8 cellular contexts compared by ENCODE assay signal in genomic region chr19:12052057-12052570, GRCh38. TPM values are rescaled to one million over a fixed set of nuclear protein-coding genes. Genes with fewer than 3 reads are reported as not detected.
DNase-seq lines count a peak whose midpoint lies in the region; ATAC-seq, FAIRE-seq and TF ChIP-seq lines count a peak whose summit lies in the region.

No MANE protein-coding gene starts in this region.

- WGBS in endodermal cell (ENCODE audit: insufficient coverage in 1 of 2, insufficient read length in 1 of 2), 2 experiments = 1 to 3% methylated on average over 12 to 21 of the region's 21 CpGs
- 0 to 1% methylated on average over 21 of the region's 21 CpGs for WGBS in pancreas, 2 donors

- TF ChIP-seq CTCF in endodermal cell (conservative IDR thresholded peaks at IDR 0.05) = no peak
- no peak for TF ChIP-seq CTCF in pancreas (IDR thresholded peaks at IDR 0.05)

- peak overlapping the region; percentile 87 for H3K4me3 ChIP-seq in endodermal cell (ENCODE audit: low read length)
- peak overlapping the region; percentile 54 to 69 (median 60) for H3K4me3 ChIP-seq in pancreas

- H3K9me3 ChIP-seq in endodermal cell (ENCODE audit: control insufficient read depth, low read length) (peaks cover 17% of the 10 kb centered on the region), pancreas (no peaks in the 10 kb centered on the region)

- H3K27me3 Mint-ChIP-seq in activated naive CD4-positive, alpha-beta T cell treated with anti-CD3 and anti-CD28 coated beads, Interleukin-2, amount 50 U/mL, for 24 hours = peaks cover 3% of the 10 kb centered on the region
- H3K27me3 Mint-ChIP-seq in endodermal cell (ENCODE audit: insufficient read depth) = peaks cover 27% of the 10 kb centered on the region

- peaks cover 13% of the 10 kb centered on the region for H3K4me1 Mint-ChIP-seq in activated naive CD4-positive, alpha-beta T cell treated with anti-CD3 and anti-CD28 coated beads, Interleukin-2, amount 50 U/mL, for 24 hours
- H3K4me1 Mint-ChIP-seq in endodermal cell = peaks cover 3% of the 10 kb centered on the region

- FAIRE-seq in pancreas (lab: Jason Lieb, UNC) = no peak

- H3K9ac ChIP-seq in endodermal cell (ENCODE audit: extremely low read depth, low read length, poor library complexity, severe bottlenecking) = peak overlapping the region; percentile 53

- intact Hi-C loops in pancreas (cut with DNase I) = no loop called here

- H3K27me3 ChIP-seq in endodermal cell (ENCODE audit: control insufficient read depth, insufficient read depth, low read length, poor library complexity, severe bottlenecking) (no peaks in the 10 kb centered on the region), pancreas (no peaks in the 10 kb centered on the region)

- H3K36me3 Mint-ChIP-seq in activated naive CD4-positive, alpha-beta T cell treated with anti-CD3 and anti-CD28 coated beads, Interleukin-2, amount 50 U/mL, for 24 hours = peaks cover 2% of the 10 kb centered on the region
- peaks cover 15% of the 10 kb centered on the region for H3K36me3 Mint-ChIP-seq in endodermal cell (ENCODE audit: low read depth)

- no peaks in the 10 kb centered on the region for H3K4me1 ChIP-seq in endodermal cell (ENCODE audit: control insufficient read depth, insufficient read depth, low read length)
- peaks cover 0 to 4% (median 4%) of the 10 kb centered on the region in 3 donors for H3K4me1 ChIP-seq in pancreas

- H3K27ac ChIP-seq in endodermal cell (ENCODE audit: low read depth, low read length) = no peak overlapping the region
- H3K27ac ChIP-seq in pancreas = peak overlapping the region; percentile 65 to 83 (median 81)

- no peaks in the 10 kb centered on the region for H3K9me3 Mint-ChIP-seq in activated naive CD4-positive, alpha-beta T cell treated with anti-CD3 and anti-CD28 coated beads, Interleukin-2, amount 50 U/mL, for 24 hours
- H3K9me3 Mint-ChIP-seq in endodermal cell = peaks cover 52% of the 10 kb centered on the region

- peak overlapping the region; percentile 89 for H3K4me3 Mint-ChIP-seq in activated naive CD4-positive, alpha-beta T cell treated with anti-CD3 and anti-CD28 coated beads, Interleukin-2, amount 50 U/mL, for 24 hours
- H3K4me3 Mint-ChIP-seq in endodermal cell = peak overlapping the region; percentile 74

- H3K36me3 ChIP-seq in endodermal cell (ENCODE audit: control insufficient read depth, insufficient read depth, low read length) (no peaks in the 10 kb centered on the region), pancreas (no peaks in the 10 kb centered on the region)

- H3K27ac Mint-ChIP-seq in activated naive CD4-positive, alpha-beta T cell treated with anti-CD3 and anti-CD28 coated beads, Interleukin-2, amount 50 U/mL, for 24 hours = peak overlapping the region; percentile 49
- H3K27ac Mint-ChIP-seq in endodermal cell = no peak overlapping the region

- ATAC-seq in pancreas (peak in 3 of 4 donors; percentile 11 to 44 (median 11)), GM21526 (IDR thresholded peaks at IDR 0.05; ENCODE audit: low FRiP score, unreplicated experiment) (no peak)

- DNase-seq in activated naive CD4-positive, alpha-beta T cell treated with Interleukin-2 at 50 U/mL for 16 hours = no peak
- peak; percentile 61 for DNase-seq in OCI-M1 (lab: John Stamatoyannopoulos, UW)
- DNase-seq in endodermal cell = no peak
- no peak for DNase-seq in pancreas
- no peak for DNase-seq in NCI-H510A (lab: John Stamatoyannopoulos, UW)
- DNase-seq in GDM1 (lab: John Stamatoyannopoulos, UW) = no peak

RNA-seq across cellular contexts. Expression of gene ZNF878, which starts 0.6 kb away (rescaled TPM):
- total RNA-seq in endodermal cell = 1 to 10 TPM; 1.6 to 3.7 TPM
- polyA plus RNA-seq in endodermal cell (2013, experiment 1 of 2) = 1.4 TPM
- 1.1 TPM for polyA plus RNA-seq in endodermal cell (2013, experiment 2 of 2)
- total RNA-seq in pancreas = under 1 TPM; 0.19 to 0.87 (median 0.46) TPM
- polyA plus RNA-seq in pancreas = under 1 TPM; 0.19 to 0.23 TPM

RNA-seq across cellular contexts. Expression of gene ZNF844, which starts 12.4 kb away (rescaled TPM):
- total RNA-seq in endodermal cell (10 to 100 TPM; 10.3 to 17.9 TPM), pancreas (10 to 100 TPM in 1 of 6 donors, 1 to 10 TPM in 5; 4.4 to 12.4 (median 5.7) TPM)
- polyA plus RNA-seq in endodermal cell (2013, experiment 1 of 2) = 8.7 TPM
- polyA plus RNA-seq in endodermal cell (2013, experiment 2 of 2) = 6.2 TPM
- polyA plus RNA-seq in pancreas = 1 to 10 TPM; 2.1 to 3.0 TPM

RNA-seq across cellular contexts. Expression of gene ZNF433, which starts 16.6 kb away (rescaled TPM):
- total RNA-seq in endodermal cell (1 to 10 TPM; 3.9 to 7.9 TPM), pancreas (1 to 10 TPM; 3.7 to 6.5 (median 4.4) TPM)
- 3.6 TPM for polyA plus RNA-seq in endodermal cell (2013, experiment 1 of 2)
- polyA plus RNA-seq in endodermal cell (2013, experiment 2 of 2) = 4.1 TPM
- polyA plus RNA-seq in pancreas = 1 to 10 TPM; 7.1 to 9.9 TPM
